ENCODE assay signal across 10 cellular contexts in genomic region chr6:130470777-130471176, GRCh38.
"Had no signal": no experiment of that assay in that cellular context is flagged by ENCODE, and none has a peak within 500 bp of the region (broad histone marks: within the 10 kb centered on the region; RNA-seq: fewer than 3 reads in every experiment).

No MANE protein-coding gene starts in this region.

- H3K9me3 ChIP-seq: HAP-1 had no signal

- DNase-seq: H7, HFFc6, KBM-7 had no signal

- H3K4me1 Mint-ChIP-seq: IgD-negative memory B cell had no signal

- H3K27ac Mint-ChIP-seq: GM23338, HFFc6, IgD-negative memory B cell had no signal

- H3K4me3 ChIP-seq: GM23338, HAP-1 had no signal

- H3K9ac ChIP-seq: KMS-11 had no signal

- H2AFZ ChIP-seq: GM23338 had no signal

- H3K9me3 Mint-ChIP-seq: HFFc6 had no signal

- FAIRE-seq: HepG2 had no signal

- H3K4me3 Mint-ChIP-seq: GM23338, HFFc6, IgD-negative memory B cell had no signal

- ATAC-seq: GM23338, HCT116, HepG2 had no signal

- H3K4me2 ChIP-seq: GM23338, KMS-11 had no signal

- H3K27ac ChIP-seq: HL-60, KMS-11 had no signal

- H3K36me3 ChIP-seq: HAP-1 had no signal
